ENCODE assay signal across 28 cellular contexts in genomic region chr3:107531917-107532469, GRCh38.
"Had no signal": no experiment of that assay in that cellular context is flagged by ENCODE, and none has a peak within 500 bp of the region (broad histone marks: within the 10 kb centered on the region; RNA-seq: fewer than 3 reads in every experiment).

No MANE protein-coding gene starts in this region.

- H3K4me3 ChIP-seq: heart right ventricle, hepatocyte, left lung, lower lobe of right lung, ovary, right atrium auricular region, skin epidermis, stomach, testis, thyroid gland, transverse colon, upper lobe of left lung had no signal

- H3K27me3 ChIP-seq: heart right ventricle, hepatocyte, left lung, ovary, right atrium auricular region, stomach, testis, thyroid gland, transverse colon, upper lobe of left lung had no signal

- H3K9me3 ChIP-seq: heart right ventricle, left lung, lower lobe of right lung, ovary, right atrium auricular region, stomach, testis, thyroid gland, transverse colon, upper lobe of left lung had no signal

- H3K36me3 ChIP-seq: left lung, lower lobe of right lung, ovary, right atrium auricular region, stomach, thyroid gland, transverse colon, upper lobe of left lung had no signal

- H3K4me2 ChIP-seq: hepatocyte had no signal

- ATAC-seq: heart right ventricle; left cardiac atrium; left lung; lower lobe of right lung; naive thymus-derived CD4-positive, alpha-beta T cell; natural killer cell treated with Interleukin-12 subunit alpha and Interleukin-12 subunit beta and Interleukin-15 and Interleukin-18, amount 100 ng/mL, for 72 hours; sciatic nerve; stimulated activated naive B cell treated with anti-CD40 and anti-IgM and Interleukin-4, amounts not matched to agents 10 μg/mL and 1 μg/mL and 100 μg/mL, for 72 hours; stimulated activated naive CD8-positive, alpha-beta T cell treated with anti-CD3 and anti-CD28 coated beads, Interleukin-15, Interleukin-2, amounts not matched to agents 100 U/mL and 50 U/mL, for 24 hours had no signal

- H3K27ac ChIP-seq: heart right ventricle, hepatocyte, left lung, lower lobe of right lung, ovary, right atrium auricular region, skin epidermis, stomach, testis, thyroid gland, transverse colon, upper lobe of left lung had no signal

- H3K27me3 Mint-ChIP-seq: natural killer cell treated with Interleukin-12 subunit alpha and Interleukin-12 subunit beta and Interleukin-15 and Interleukin-18, amount 100 ng/mL, for 72 hours; progenitor cell of endocrine pancreas; stimulated activated naive B cell treated with anti-CD40 and anti-IgM and Interleukin-4, amounts not matched to agents 10 μg/mL and 1 μg/mL and 100 μg/mL, for 72 hours had no signal

- H2AFZ ChIP-seq: hepatocyte had no signal

- H3K9me3 Mint-ChIP-seq: mesothelial cell of epicardium; naive thymus-derived CD4-positive, alpha-beta T cell; natural killer cell treated with Interleukin-12 subunit alpha and Interleukin-12 subunit beta and Interleukin-15 and Interleukin-18, amount 100 ng/mL, for 72 hours; stimulated activated naive B cell treated with anti-CD40 and anti-IgM and Interleukin-4, amounts not matched to agents 10 μg/mL and 1 μg/mL and 100 μg/mL, for 72 hours had no signal

- DNase-seq: heart right ventricle; kidney glomerular epithelial cell; left cardiac atrium; lower lobe of right lung; mammary epithelial cell; mesendoderm; naive thymus-derived CD4-positive, alpha-beta T cell; ovary; stimulated activated CD4-positive, alpha-beta T cell treated with anti-CD3 and anti-CD28 coated beads, Interleukin-12 subunit alpha, Interleukin-12 subunit beta, amount 100 ng/mL, for 4 hours; stimulated activated CD4-positive, alpha-beta T cell treated with anti-CD3 and anti-CD28 coated beads, Interleukin-15, amount 100 ng/mL, for 24 hours; stimulated activated CD4-positive, alpha-beta T cell treated with anti-CD3 and anti-CD28 coated beads, Interleukin-2, amount 100 ng/mL, for 24 hours; stimulated activated CD4-positive, alpha-beta T cell treated with anti-CD3 and anti-CD28 coated beads, Interleukin-4, amount 100 ng/mL, for 1 hour; stimulated activated naive B cell treated with anti-CD40 and anti-IgM and Interleukin-4, amounts not matched to agents 10 μg/mL and 1 μg/mL and 100 μg/mL, for 72 hours; stimulated activated naive CD8-positive, alpha-beta T cell treated with anti-CD3 and anti-CD28 coated beads, Interleukin-15, Interleukin-2, amounts not matched to agents 100 U/mL and 50 U/mL, for 24 hours; stomach; testis; thyroid gland; transverse colon had no signal

- FAIRE-seq: keratinocyte had no signal

- H3K4me3 Mint-ChIP-seq: mesothelial cell of epicardium; naive thymus-derived CD4-positive, alpha-beta T cell; natural killer cell treated with Interleukin-12 subunit alpha and Interleukin-12 subunit beta and Interleukin-15 and Interleukin-18, amount 100 ng/mL, for 72 hours; stimulated activated naive B cell treated with anti-CD40 and anti-IgM and Interleukin-4, amounts not matched to agents 10 μg/mL and 1 μg/mL and 100 μg/mL, for 72 hours had no signal

- H3K4me1 ChIP-seq: lower lobe of right lung, right atrium auricular region, upper lobe of left lung had no signal

- H3K27ac Mint-ChIP-seq: mesothelial cell of epicardium; natural killer cell treated with Interleukin-12 subunit alpha and Interleukin-12 subunit beta and Interleukin-15 and Interleukin-18, amount 100 ng/mL, for 72 hours; progenitor cell of endocrine pancreas had no signal
